ENCODE assay signal across 16 cellular contexts in genomic region chr10:7389346-7389745, GRCh38. TPM values are rescaled to one million over a fixed set of nuclear protein-coding genes. Genes with fewer than 3 reads are reported as not detected.
DNase-seq lines count a peak whose midpoint lies in the region; ATAC-seq, FAIRE-seq and TF ChIP-seq lines count a peak whose summit lies in the region.
"Had no signal": no experiment of that assay in that cellular context is flagged by ENCODE, and none has a peak within 500 bp of the region (broad histone marks: within the 10 kb centered on the region; RNA-seq: fewer than 3 reads in every experiment).

No MANE protein-coding gene starts in this region.

- intact Hi-C loops in activated CD4-positive, alpha-beta T cell treated with anti-CD3 and anti-CD28 coated beads for 36 hours (cut with DNase I, micrococcal nuclease): no loop called here
- intact Hi-C loops in GM12878 (cut with micrococcal nuclease; ENCODE audit: unreplicated experiment) (no loop called here), lower leg skin (cut with DNase I; ENCODE audit: low total_unique reads) (no loop called here)

- no peak overlapping the region for H3K9ac ChIP-seq in GM12878 (ENCODE audit: control insufficient read depth, insufficient read depth, low read length)

- CTCF ChIA-PET in activated CD4-positive, alpha-beta T cell treated with anti-CD3 and anti-CD28 coated beads for 36 hours (lab: Charles Lee): interaction anchor here (0.7 kb wide), 1 partner anchor 158 kb away, joined by 3 read pairs; no protein-coding TSS in a partner anchor
- CTCF ChIA-PET in GM12878 (lab: Yijun Ruan, JAX): interaction anchor here (0.6 kb wide), 1 partner anchor 59 kb away, joined by 3 read pairs; no protein-coding TSS in a partner anchor

- no peak for FAIRE-seq in GM12878 (lab: Jason Lieb, UNC)
- FAIRE-seq: A549, colon had no signal

- H3K36me3 Mint-ChIP-seq in activated CD4-positive, alpha-beta T cell treated with anti-CD3 and anti-CD28 coated beads for 36 hours (ENCODE audit: low read depth): peaks cover 4% of the 10 kb centered on the region
- no peaks in the 10 kb centered on the region for H3K36me3 Mint-ChIP-seq in CD4-positive, CD25-positive, alpha-beta regulatory T cell

- WGBS in GM12878 (ENCODE audit: insufficient coverage, insufficient replicate concordance, low lambda C conversion rate, missing lambda C conversion rate): 93% methylated on average over 2 of the region's 2 CpGs
- WGBS in lower leg skin, 2 donors: 73 to 74% methylated on average over 2 of the region's 2 CpGs

- TF ChIP-seq POLR2A in GM12878 (IDR thresholded peaks at IDR 0.05; ENCODE audit: low read depth, low read length) (no peak), lower leg skin (IDR thresholded peaks at IDR 0.05) (no peak)

- no peak for TF ChIP-seq EP300 in GM12878 (IDR thresholded peaks at IDR 0.05; ENCODE audit: borderline replicate concordance in 1 of 2, control insufficient read depth in 1 of 2, low read depth in 2 of 2, low read length in 2 of 2)

- TF ChIP-seq CTCF in GM12878 (IDR thresholded peaks at IDR 0.05 in 2 of 3, conservative IDR thresholded peaks at IDR 0.05 in 1 of 3; ENCODE audit: control insufficient read depth in 2 of 3, extremely low read depth in 1 of 3, insufficient read depth in 1 of 3, low read depth in 3 of 3, low read length in 3 of 3) (no peak), coronary artery (IDR thresholded peaks at IDR 0.05) (no peak), lower leg skin (IDR thresholded peaks at IDR 0.05) (no peak)

- H3K4me1 Mint-ChIP-seq in activated CD4-positive, alpha-beta T cell treated with anti-CD3 and anti-CD28 coated beads for 36 hours: peaks cover 60% of the 10 kb centered on the region
- peaks cover 17 to 53% (median 36%) of the 10 kb centered on the region in 4 donors for H3K4me1 Mint-ChIP-seq in CD4-positive, CD25-positive, alpha-beta regulatory T cell

- peaks cover 85% of the 10 kb centered on the region for H3K79me2 ChIP-seq in GM12878 (ENCODE audit: control insufficient read depth, insufficient read depth, low read length)

- H3K27ac ChIP-seq in CD4-positive, CD25-positive, alpha-beta regulatory T cell (ENCODE audit: insufficient read depth, low read length, poor library complexity, severe bottlenecking): peak overlapping the region; percentile 41
- H3K27ac ChIP-seq in GM12878 (ENCODE audit: control insufficient read depth, insufficient read depth) (no peak overlapping the region), coronary artery (no peak overlapping the region)
- H3K27ac ChIP-seq: A549, right lobe of liver had no signal

- H3K27ac Mint-ChIP-seq in activated CD4-positive, alpha-beta T cell treated with anti-CD3 and anti-CD28 coated beads for 36 hours: peak overlapping the region; percentile 4
- H3K27ac Mint-ChIP-seq in CD4-positive, CD25-positive, alpha-beta regulatory T cell: peak overlapping the region; percentile 21 to 37 (median 22)

- SMC1A ChIA-PET in GM12878 (lab: Charles Lee; ENCODE audit: uncharacterized antibody, unreplicated experiment): interaction anchor here (0.8 to 1.5 kb wide), 3 partner anchors 14 to 74 kb away, joined by 3 to 4 read pairs (median 4); no protein-coding TSS in a partner anchor

- H2AFZ ChIP-seq in GM12878 (ENCODE audit: control insufficient read depth, low read depth, low read length): no peak overlapping the region

- H4K20me1 ChIP-seq in GM12878 (ENCODE audit: control insufficient read depth, insufficient read depth): no peaks in the 10 kb centered on the region; the same call in 1 of the 2 replicates

- POLR2A ChIA-PET in activated CD4-positive, alpha-beta T cell treated with anti-CD3 and anti-CD28 coated beads for 36 hours (lab: Charles Lee): interaction anchor here (1.0 kb wide), 1 partner anchor 19 kb away, joined by 4 read pairs; no protein-coding TSS in a partner anchor
- POLR2A ChIA-PET in GM12878 (lab: Charles Lee): interaction anchor here (0.5 kb wide), 1 partner anchor 1054 kb away, joined by 6 read pairs; no protein-coding TSS in a partner anchor

- ATAC-seq in activated CD4-positive, alpha-beta T cell treated with anti-CD3 and anti-CD28 coated beads for 36 hours: peak; percentile 10
- no peak for ATAC-seq in CD4-positive, CD25-positive, alpha-beta regulatory T cell (ENCODE audit: low read depth in 2 of 2)
- ATAC-seq in GM12878: peak; percentile 27

- H3K9me3 ChIP-seq in CD4-positive, CD25-positive, alpha-beta regulatory T cell (ENCODE audit: control insufficient read depth in 2 of 2, low read length in 2 of 2): no peaks in the 10 kb centered on the region
- no peaks in the 10 kb centered on the region for H3K9me3 ChIP-seq in GM12878 (replicated peaks; ENCODE audit: control insufficient read depth, insufficient read depth, low read length)
- H3K9me3 ChIP-seq: A549, right lobe of liver had no signal

- no peak overlapping the region for H3K4me3 Mint-ChIP-seq in activated CD4-positive, alpha-beta T cell treated with anti-CD3 and anti-CD28 coated beads for 36 hours
- peak overlapping the region in 3 of 4 donors; percentile 5 to 23 (median 8) for H3K4me3 Mint-ChIP-seq in CD4-positive, CD25-positive, alpha-beta regulatory T cell
- H3K4me3 Mint-ChIP-seq: CD14-positive monocyte had no signal

- TF ChIP-seq RAD21 in GM12878 (IDR thresholded peaks at IDR 0.05; ENCODE audit: insufficient read depth, low read depth, low read length): no peak

- in situ Hi-C loops in GM12878 (cut with MboI): no loop called here

- no peak overlapping the region for H3K4me2 ChIP-seq in GM12878 (ENCODE audit: control insufficient read depth, insufficient read depth)
- H3K4me2 ChIP-seq: A549 had no signal

- RAD21 ChIA-PET in GM12878 (lab: Charles Lee; ENCODE audit: unreplicated experiment): interaction anchor here (0.8 kb wide), 1 partner anchor 19 kb away, joined by 4 read pairs; no protein-coding TSS in a partner anchor

- DNase-seq in activated CD4-positive, alpha-beta T cell treated with anti-CD3 and anti-CD28 coated beads for 36 hours: no peak
- DNase-seq in activated CD4-positive, alpha-beta T cell treated with anti-CD3 and anti-CD28 coated beads for 1 hour: no peak
- peak in 1 of 3 donors; percentile 30 for DNase-seq in CD4-positive, CD25-positive, alpha-beta regulatory T cell
- DNase-seq in NAMALWA (ENCODE audit: low spot score): peak; percentile 7
- DNase-seq in GM12878 (ENCODE audit: low read depth, low spot score): no peak
- DNase-seq in coronary artery (ENCODE audit: low spot score): no peak
- no peak for DNase-seq in lower leg skin (ENCODE audit: low spot score in 2 of 2)
- DNase-seq in SHP77 treated with DMSO at 0.1 percent for 48 hours (lab: John Stamatoyannopoulos, UW): no peak
- DNase-seq: DMS79 treated with DMSO at 0.1 percent for 48 hours, foreskin melanocyte, NCI-H1436 treated with DMSO at 0.1 percent for 48 hours, NCI-H2171 treated with DMSO at 0.1 percent for 48 hours, right lobe of liver had no signal

- H3K9me3 Mint-ChIP-seq in activated CD4-positive, alpha-beta T cell treated with anti-CD3 and anti-CD28 coated beads for 36 hours (ENCODE audit: low read depth): no peaks in the 10 kb centered on the region
- H3K9me3 Mint-ChIP-seq in CD4-positive, CD25-positive, alpha-beta regulatory T cell: no peaks in the 10 kb centered on the region
- H3K9me3 Mint-ChIP-seq: CD14-positive monocyte had no signal

- H3K4me3 ChIP-seq in CD4-positive, CD25-positive, alpha-beta regulatory T cell (ENCODE audit: low read depth, low read length): peak overlapping the region; percentile 45
- H3K4me3 ChIP-seq in GM12878: no peak overlapping the region
- H3K4me3 ChIP-seq in coronary artery: no peak overlapping the region
- no peak overlapping the region for H3K4me3 ChIP-seq in lower leg skin (ENCODE audit: low read depth, poor library complexity, severe bottlenecking)
- H3K4me3 ChIP-seq: A549, right lobe of liver had no signal

- H3K4me1 ChIP-seq in CD4-positive, CD25-positive, alpha-beta regulatory T cell (ENCODE audit: control insufficient read depth, insufficient read depth, low read length, poor library complexity, severe bottlenecking): peaks cover 13% of the 10 kb centered on the region
- H3K4me1 ChIP-seq in GM12878 (ENCODE audit: control insufficient read depth, insufficient read depth, low read length): peaks cover 16% of the 10 kb centered on the region
- H3K4me1 ChIP-seq: right lobe of liver had no signal

- no peaks in the 10 kb centered on the region for H3K27me3 Mint-ChIP-seq in activated CD4-positive, alpha-beta T cell treated with anti-CD3 and anti-CD28 coated beads for 36 hours
- H3K27me3 Mint-ChIP-seq in CD4-positive, CD25-positive, alpha-beta regulatory T cell: no peaks in the 10 kb centered on the region

- H3K36me3 ChIP-seq in CD4-positive, CD25-positive, alpha-beta regulatory T cell (ENCODE audit: control insufficient read depth, insufficient read depth, low read length): no peaks in the 10 kb centered on the region
- peaks cover 6 to 10% of the 10 kb centered on the region in 2 experiments for H3K36me3 ChIP-seq in GM12878 (ENCODE audit: control insufficient read depth in 2 of 2, insufficient read depth in 2 of 2, low read length in 1 of 2)
- H3K36me3 ChIP-seq: right lobe of liver had no signal

- no peaks in the 10 kb centered on the region for H3K27me3 ChIP-seq in CD4-positive, CD25-positive, alpha-beta regulatory T cell (ENCODE audit: control insufficient read depth, insufficient read depth, low read length)
- H3K27me3 ChIP-seq in GM12878 (replicated peaks in 1 of 2; ENCODE audit: control insufficient read depth in 2 of 2, insufficient read depth in 2 of 2, low read length in 1 of 2): no peaks in the 10 kb centered on the region
- H3K27me3 ChIP-seq: right lobe of liver had no signal

- no TSS peak for BruUV-seq in GM12878 (replicated peaks; lab: Mats Ljungman, UMichigan)

RNA-seq across cellular contexts. Expression of gene SFMBT2, which starts 21.5 kb away (rescaled TPM):
- total RNA-seq in activated CD4-positive, alpha-beta T cell treated with anti-CD3 and anti-CD28 coated beads for 36 hours: 10 to 100 TPM; 17.6 to 18.0 TPM
- total RNA-seq in CD4-positive, CD25-positive, alpha-beta regulatory T cell: 21.2 TPM
- 1 to 10 TPM; 1.3 to 2.5 (median 1.5) TPM for polyA plus RNA-seq in CD4-positive, CD25-positive, alpha-beta regulatory T cell
- 125 and 127 TPM in 2 replicates for total RNA-seq in GM12878 (2013; cell fraction: nucleolus; rRNA removed)
- 16.7 and 17.0 TPM in 2 replicates for total RNA-seq in GM12878 (2014; rRNA removed)
- total RNA-seq in GM12878 (2014; rRNA removed; fragmentation: Illumina TruSeq; extraction: Trizol): 18.2 and 18.9 TPM in 2 replicates
- total RNA-seq in GM12878 (2021): 26.1 and 29.6 TPM in 2 replicates
- 6.6 TPM for polyA plus RNA-seq in GM12878 (2011; ENCODE audit: low read depth)
- polyA plus RNA-seq in GM12878 (2011; rRNA removed): 19.0 and 22.5 TPM in 2 replicates
- 14.6 and 18.5 TPM in 2 replicates for polyA plus RNA-seq in GM12878 (2011; cell fraction: cytosol; rRNA removed)
- polyA plus RNA-seq in GM12878 (2011; cell fraction: nucleus; rRNA removed): 42.9 and 46.5 TPM in 2 replicates
- 8.3 and 10.7 TPM in 2 replicates for polyA plus RNA-seq in GM12878 (2012)
- 20.5 and 21.5 TPM in 2 replicates for polyA plus RNA-seq in GM12878 (2014; fragmentation: Illumina TruSeq; extraction: Trizol)
- polyA plus RNA-seq in GM12878 (2014; fragmentation: Nextera tagmentation; extraction: Ambion mirVana): 1 to 10 TPM; 2.8 to 4.3 TPM
- 13.3 and 13.6 TPM in 2 replicates for polyA plus RNA-seq in GM12878 (2014; rRNA removed)
- polyA plus RNA-seq in GM12878 (2016; fragmentation: Nextera tagmentation; extraction: Ambion mirVana): 10 to 100 TPM; 10.1 to 11.5 TPM
- 37.3 and 49.0 TPM in 2 replicates for polyA minus RNA-seq in GM12878 (2011; rRNA and poly(A)+ RNA removed)
- polyA minus RNA-seq in GM12878 (2011; cell fraction: cytosol; rRNA and poly(A)+ RNA removed): 12.4 and 14.8 TPM in 2 replicates
- 45.3 and 64.3 TPM in 2 replicates for polyA minus RNA-seq in GM12878 (2011; cell fraction: nucleus; rRNA and poly(A)+ RNA removed)
- 1 to 10 TPM in 3 of 4 donors, under 1 TPM in 1; 0.42 to 3.3 (median 1.9) TPM for total RNA-seq in lower leg skin

Comparison
In these comparisons a context has a peak if more than half of its experiments do, and no peak if none do; other contexts are left out.
1. ATAC-seq: peak in activated CD4-positive, alpha-beta T cell treated with anti-CD3 and anti-CD28 coated beads for 36 hours (single experiment) and GM12878 (single experiment); none in CD4-positive, CD25-positive, alpha-beta regulatory T cell (0 of 2).